In genomic region chr7:105878746-105879605, GRCh38 we compare ENCODE assay signal across 17 cellular contexts. TPM values are rescaled to one million over a fixed set of nuclear protein-coding genes. Genes with fewer than 3 reads are reported as not detected.
DNase-seq lines count a peak whose midpoint lies in the region; ATAC-seq, FAIRE-seq and TF ChIP-seq lines count a peak whose summit lies in the region.
"Had no signal": no experiment of that assay in that cellular context is flagged by ENCODE, and none has a peak within 500 bp of the region (broad histone marks: within the 10 kb centered on the region; RNA-seq: fewer than 3 reads in every experiment).

No MANE protein-coding gene starts in this region.

- H3K9ac ChIP-seq in mesendoderm (ENCODE audit: low read length), result peak overlapping the region; percentile 2
- H3K9ac ChIP-seq: BLaER1 treated with 17β-estradiol and CSF1 and Interleukin-3, amounts not matched to agents 10 nM and 100 nM had no signal

- peaks cover 24% of the 10 kb centered on the region for H3K4me1 ChIP-seq in A549
- peaks cover 37% of the 10 kb centered on the region for H3K4me1 ChIP-seq in CD8-positive, alpha-beta T cell (ENCODE audit: insufficient read depth, low read length)
- H3K4me1 ChIP-seq in mesendoderm (ENCODE audit: control insufficient read depth, low read depth, low read length), result peaks cover 17% of the 10 kb centered on the region
- H3K4me1 ChIP-seq in gastroesophageal sphincter, result peaks cover 0 to 67% (median 4%) of the 10 kb centered on the region in 3 donors
- H3K4me1 ChIP-seq in upper lobe of left lung, result peaks cover 5 to 21% (median 13%) of the 10 kb centered on the region in 4 donors

- H3K4me2 ChIP-seq in A549 (peak overlapping the region; percentile 91), mesendoderm (ENCODE audit: low read length) (peak overlapping the region; percentile 32)

- H3K9me3 Mint-ChIP-seq in CD8-positive, alpha-beta T cell, result no peaks in the 10 kb centered on the region
- 0 out of 2 replicates have a peak, but pooled peaks cover 3% of the 10 kb centered on the region for H3K9me3 Mint-ChIP-seq in WTC11

- no peak overlapping the region for H2AK5ac ChIP-seq in mesendoderm (ENCODE audit: low read length)

- peaks cover 33% of the 10 kb centered on the region for H3K79me2 ChIP-seq in mesendoderm (ENCODE audit: control insufficient read depth, insufficient read depth, low read length)

- no peak for TF ChIP-seq POLR2A in A549 (IDR thresholded peaks at IDR 0.05; ENCODE audit: low read length)
- no peak for TF ChIP-seq POLR2A in gastroesophageal sphincter (IDR thresholded peaks at IDR 0.05)
- no peak for TF ChIP-seq POLR2A in upper lobe of left lung (IDR thresholded peaks at IDR 0.05)

- FAIRE-seq in A549 (lab: Jason Lieb, UNC), result no peak

- peak overlapping the region; percentile 53 for H3K56ac ChIP-seq in mesendoderm (ENCODE audit: low read length)

- CTCF ChIA-PET in A549 (lab: Yijun Ruan, JAX) (interaction anchor here (0.6 to 2.9 kb wide), 8 partner anchors 14 to 290 kb away, joined by 3 to 13 read pairs (median 3); no protein-coding TSS in a partner anchor), WTC11 (lab: Charles Lee) (interaction anchor here (1.0 to 5.7 kb wide), 13 partner anchors 14 to 190 kb away, joined by 3 to 33 read pairs (median 5); no protein-coding TSS in a partner anchor)
- CTCF ChIA-PET in CD8-positive, alpha-beta T cell (lab: Charles Lee), result interaction anchor here (0.7 to 3.1 kb wide), 8 partner anchors 10 to 163 kb away, joined by 3 to 18 read pairs (median 4); no protein-coding TSS in a partner anchor

- H3K36me3 ChIP-seq in CD8-positive, alpha-beta T cell (ENCODE audit: insufficient read depth, low read length), result no peaks in the 10 kb centered on the region
- H3K36me3 ChIP-seq in mesendoderm (ENCODE audit: control insufficient read depth, insufficient read depth, low read length), result no peaks in the 10 kb centered on the region
- H3K36me3 ChIP-seq in gastroesophageal sphincter, result no peaks in the 10 kb centered on the region
- no peaks in the 10 kb centered on the region for H3K36me3 ChIP-seq in upper lobe of left lung
- H3K36me3 ChIP-seq: colonic mucosa, SJCRH30, stomach had no signal

- H4K8ac ChIP-seq in mesendoderm (ENCODE audit: low read depth, low read length), result no peak overlapping the region

- peaks cover 27% of the 10 kb centered on the region for H3K79me1 ChIP-seq in mesendoderm (ENCODE audit: low read length)

- H2BK15ac ChIP-seq in mesendoderm (replicated peaks; ENCODE audit: low read depth), result no peak overlapping the region

- H3K27me3 Mint-ChIP-seq in CD8-positive, alpha-beta T cell (ENCODE audit: low read depth), result no peaks in the 10 kb centered on the region
- peaks cover 10% of the 10 kb centered on the region for H3K27me3 Mint-ChIP-seq in WTC11 (ENCODE audit: low read depth)

- TF ChIP-seq EP300 in A549 (IDR thresholded peaks at IDR 0.05) (no peak), gastroesophageal sphincter (IDR thresholded peaks at IDR 0.05) (no peak), upper lobe of left lung (IDR thresholded peaks at IDR 0.05) (no peak)

- no peak for DNase-seq in A549 (ENCODE audit: low read depth in 1 of 2, low spot score in 1 of 2)
- no peak for DNase-seq in CD8-positive, alpha-beta T cell
- no peak for DNase-seq in WTC11 (ENCODE audit: low spot score)
- DNase-seq in mesendoderm, result no peak
- no peak for DNase-seq in NCI-H1436 treated with DMSO at 0.1 percent for 48 hours (lab: John Stamatoyannopoulos, UW)
- no peak for DNase-seq in upper lobe of left lung
- DNase-seq: activated CD8-positive, alpha-beta memory T cell treated with anti-CD3 and anti-CD28 coated beads, Interleukin-2, amount 50 U/mL, for 48 hours; amniotic stem cell; colonic mucosa; NCI-H1092; NK-92 treated with Interleukin-12 subunit alpha and Interleukin-12 subunit beta, amount 100 ng/mL, for 24 hours; retina; SJCRH30; stomach had no signal

- peak overlapping the region; percentile 12 for H3K27ac Mint-ChIP-seq in CD8-positive, alpha-beta T cell
- no peak overlapping the region for H3K27ac Mint-ChIP-seq in WTC11

- no peak overlapping the region for H3K4me3 ChIP-seq in A549
- H3K4me3 ChIP-seq in CD8-positive, alpha-beta T cell (ENCODE audit: low read depth, low read length), result no peak overlapping the region
- no peak overlapping the region for H3K4me3 ChIP-seq in mesendoderm (ENCODE audit: low read length)
- peak overlapping the region in 1 of 2 donors; percentile 89 for H3K4me3 ChIP-seq in gastroesophageal sphincter
- H3K4me3 ChIP-seq in upper lobe of left lung, result no peak overlapping the region
- H3K4me3 ChIP-seq: BLaER1 treated with 17β-estradiol and CSF1 and Interleukin-3, amounts not matched to agents 10 nM and 100 nM; SJCRH30 had no signal

- H3K27ac ChIP-seq in A549 (no peak overlapping the region), mesendoderm (ENCODE audit: low read depth, low read length) (no peak overlapping the region), gastroesophageal sphincter (peak overlapping the region in 2 of 4 donors; percentile 81 to 87), upper lobe of left lung (no peak overlapping the region)
- no peak overlapping the region for H3K27ac ChIP-seq in CD8-positive, alpha-beta T cell (ENCODE audit: low read depth, low read length)
- H3K27ac ChIP-seq: BLaER1 treated with 17β-estradiol and CSF1 and Interleukin-3, amounts not matched to agents 10 nM and 100 nM; colonic mucosa; SJCRH30 had no signal

- POLR2A ChIA-PET in A549 (lab: Yijun Ruan, JAX) (interaction anchor here (0.6 kb wide), 1 partner anchor 233 kb away, joined by 6 read pairs; the partner anchor contains the start of gene SYPL1), WTC11 (lab: Charles Lee) (no interaction called here)
- POLR2A ChIA-PET in CD8-positive, alpha-beta T cell (lab: Charles Lee), result interaction anchor here (0.9 to 2.4 kb wide), 3 partner anchors 9 to 46 kb away, joined by 3 to 10 read pairs (median 9); no protein-coding TSS in a partner anchor

- H4K5ac ChIP-seq in mesendoderm (ENCODE audit: low read length), result no peak overlapping the region

- H3K4ac ChIP-seq in mesendoderm (ENCODE audit: low read depth, low read length), result no peak overlapping the region

- TF ChIP-seq CTCF in A549 (IDR thresholded peaks at IDR 0.05) (no peak), WTC11 (IDR thresholded peaks at IDR 0.05) (no peak), gastroesophageal sphincter (IDR thresholded peaks at IDR 0.05) (no peak), upper lobe of left lung (IDR thresholded peaks at IDR 0.05) (no peak)
- no peak for TF ChIP-seq CTCF in CD8-positive, alpha-beta T cell (IDR thresholded peaks at IDR 0.05)

- intact Hi-C loops in CD8-positive, alpha-beta T cell (cut with DNase I, micrococcal nuclease), result loop anchor here (2.0 to 10.0 kb wide), 11 partner anchors 46 to 1288 kb away; partner anchors contain the start of genes NAMPT (in 2 of the 2), HBP1 (in 1 of the 2), PUS7 (in 1 of the 2) and SYPL1 (in 1 of the 2)

- H3K36me3 Mint-ChIP-seq in CD8-positive, alpha-beta T cell, result peaks cover 8% of the 10 kb centered on the region
- H3K36me3 Mint-ChIP-seq in WTC11, result peaks cover 29% of the 10 kb centered on the region

- no peak for TF ChIP-seq RAD21 in A549 (conservative IDR thresholded peaks at IDR 0.05 in 1 of 2, IDR thresholded peaks at IDR 0.05 in 1 of 2)

- no peak overlapping the region for H2BK5ac ChIP-seq in mesendoderm (ENCODE audit: low read length)

- no peak for ATAC-seq in A549
- no peak for ATAC-seq in CD8-positive, alpha-beta T cell
- 0 out of 2 replicates have a peak, but pooled peaks have one; percentile 5 for ATAC-seq in WTC11
- no peak for ATAC-seq in HG02938 (IDR thresholded peaks at IDR 0.05; ENCODE audit: unreplicated experiment)
- ATAC-seq in gastroesophageal sphincter, result no peak
- ATAC-seq in upper lobe of left lung (ENCODE audit: low FRiP score in 2 of 2), result no peak

- H3K4me3 Mint-ChIP-seq in CD8-positive, alpha-beta T cell, result peak overlapping the region; percentile 89
- H3K4me3 Mint-ChIP-seq in WTC11, result peak overlapping the region; percentile 89

- peaks cover 57% of the 10 kb centered on the region for H3K4me1 Mint-ChIP-seq in CD8-positive, alpha-beta T cell (ENCODE audit: low read depth)
- peaks cover 63% of the 10 kb centered on the region for H3K4me1 Mint-ChIP-seq in WTC11

- no peak overlapping the region for H2BK120ac ChIP-seq in mesendoderm (ENCODE audit: low read depth, low read length)

- 96% methylated on average over 2 of the region's 2 CpGs for WGBS in A549 (ENCODE audit: missing lambda C conversion rate)
- WGBS in mesendoderm (ENCODE audit: extremely low coverage, insufficient coverage, low lambda C conversion rate), result 100% methylated on average over 1 of the region's 2 CpGs
- 71 to 94% methylated on average over 1 to 2 of the region's 2 CpGs for WGBS in gastroesophageal sphincter (ENCODE audit: low coverage in 1 of 2), 2 donors
- WGBS in upper lobe of left lung, 2 donors, result 89 to 95% methylated on average over 2 of the region's 2 CpGs

- H3K23ac ChIP-seq in mesendoderm (ENCODE audit: low read length), result no peak overlapping the region

- H3K18ac ChIP-seq in mesendoderm (ENCODE audit: low read length), result no peak overlapping the region

- H3K9me3 ChIP-seq in A549, result peaks cover 11% of the 10 kb centered on the region; the same call in 2 of the 3 replicates
- no peaks in the 10 kb centered on the region for H3K9me3 ChIP-seq in CD8-positive, alpha-beta T cell (ENCODE audit: low read length)
- no peaks in the 10 kb centered on the region for H3K9me3 ChIP-seq in gastroesophageal sphincter
- H3K9me3 ChIP-seq in upper lobe of left lung, result no peaks in the 10 kb centered on the region
- H3K9me3 ChIP-seq: colonic mucosa, SJCRH30, stomach had no signal

- no peaks in the 10 kb centered on the region for H3K27me3 ChIP-seq in CD8-positive, alpha-beta T cell (ENCODE audit: insufficient read depth, low read length)
- no peaks in the 10 kb centered on the region for H3K27me3 ChIP-seq in mesendoderm (ENCODE audit: insufficient read depth, low read length, poor library complexity)
- no peaks in the 10 kb centered on the region for H3K27me3 ChIP-seq in gastroesophageal sphincter
- H3K27me3 ChIP-seq in upper lobe of left lung, result no peaks in the 10 kb centered on the region
- H3K27me3 ChIP-seq: colonic mucosa, SJCRH30 had no signal

TF ChIP-seq in A549, 52 proteins besides CTCF, POLR2A, EP300 and RAD21 (continues in another document):
- no peak for TF ChIP-seq RCOR1 (IDR thresholded peaks at IDR 0.05; ENCODE audit: low read depth, low read length)

TF ChIP-seq in WTC11, 78 proteins besides CTCF, POLR2A, EP300 and RAD21 (continues in another document):
- TF ChIP-seq ZNF396 (CRISPR knock-in tag; IDR thresholded peaks at IDR 0.05; ENCODE audit: borderline replicate concordance), result no peak
- no peak for TF ChIP-seq ZNF138 (CRISPR knock-in tag; conservative IDR thresholded peaks at IDR 0.05)

RNA-seq across cellular contexts. Expression of gene ATXN7L1, which starts 2.6 kb away (rescaled TPM):
- polyA plus RNA-seq in A549 (2011; rRNA removed) (4.5 and 4.8 TPM in 2 replicates), A549 (2017; fragmentation: RNase III; extraction: RNeasy Plus Mini Kit Qiagen cat#74134 plus additional on column Dnase treatment) (5.0 to 8.1 TPM (median 5.7 TPM) in 3 replicates)
- 2.1 and 2.9 TPM in 2 replicates for polyA plus RNA-seq in A549 (2012; cell fraction: cytosol; rRNA removed)
- 3.0 and 4.1 TPM in 2 replicates for polyA plus RNA-seq in A549 (2012; cell fraction: nucleus; rRNA removed)
- 6.4 and 7.5 TPM in 2 replicates for polyA minus RNA-seq in A549 (2011; rRNA and poly(A)+ RNA removed)
- 10 to 100 TPM; 17.0 to 18.5 TPM for total RNA-seq in CD8-positive, alpha-beta T cell
- total RNA-seq in WTC11 (2021) (36.0 to 38.5 TPM (median 37.7 TPM) in 3 replicates), gastroesophageal sphincter (10 to 100 TPM in 1 of 4 donors, 1 to 10 TPM in 3; 5.9 to 21.2 (median 7.7) TPM), upper lobe of left lung (10 to 100 TPM in 5 of 6 donors, 1 to 10 TPM in 1; 7.1 to 43.0 (median 13.4) TPM)
- polyA plus RNA-seq in mesendoderm (2013, experiment 1 of 2), result 27.2 TPM
- 28.3 TPM for polyA plus RNA-seq in mesendoderm (2013, experiment 2 of 2)
